In genomic region chr5:126508251-126508961, GRCh38 we compare ENCODE assay signal across 9 cellular contexts.
DNase-seq lines count a peak whose midpoint lies in the region; ATAC-seq and TF ChIP-seq lines count a peak whose summit lies in the region.
"Had no signal": no experiment of that assay in that cellular context is flagged by ENCODE, and none has a peak within 500 bp of the region (broad histone marks: within the 10 kb centered on the region; RNA-seq: fewer than 3 reads in every experiment).

No MANE protein-coding gene starts in this region.

- in situ Hi-C loops in brain microvascular endothelial cell (cut with HindIII; ENCODE audit: low pct_ligation_motif_present, low sequenced_read_pairs), result no loop called here

- peak overlapping the region; percentile 48 to 85 (median 69) for H3K4me2 ChIP-seq in BLaER1 treated with 17β-estradiol and CSF1 and Interleukin-3, amounts not matched to agents 10 nM and 100 nM
- H3K4me2 ChIP-seq in MM.1S (ENCODE audit: low read depth, low read length), result no peak overlapping the region

- peaks cover 0 to 8% (median 0%) of the 10 kb centered on the region in 3 donors for H3K36me3 Mint-ChIP-seq in naive thymus-derived CD8-positive, alpha-beta T cell

- peak overlapping the region; percentile 78 to 94 (median 86) for H3K4me3 Mint-ChIP-seq in naive thymus-derived CD8-positive, alpha-beta T cell

- no peaks in the 10 kb centered on the region for H4K20me1 ChIP-seq in BLaER1 treated with 17β-estradiol and CSF1 and Interleukin-3, amounts not matched to agents 10 nM and 100 nM
- no peaks in the 10 kb centered on the region for H4K20me1 ChIP-seq in MM.1S (ENCODE audit: insufficient read depth, low read length)

- H3K79me2 ChIP-seq in MM.1S (ENCODE audit: low read length), result no peaks in the 10 kb centered on the region

- peaks cover 29 to 65% (median 63%) of the 10 kb centered on the region in 4 donors for H3K4me1 Mint-ChIP-seq in naive thymus-derived CD8-positive, alpha-beta T cell

- no peaks in the 10 kb centered on the region for H3K27me3 Mint-ChIP-seq in naive thymus-derived CD8-positive, alpha-beta T cell

- no peaks in the 10 kb centered on the region for H3F3A ChIP-seq in MM.1S (ENCODE audit: insufficient read depth, low read length)

- H3K9me3 ChIP-seq in BLaER1 treated with 17β-estradiol and CSF1 and Interleukin-3, amounts not matched to agents 10 nM and 100 nM (replicated peaks in 1 of 11), result 0 out of 22 replicates have a peak, but pooled peaks cover 0 to 7% (median 0%) of the 10 kb centered on the region in 11 experiments
- H3K9me3 ChIP-seq in MM.1S (replicated peaks; ENCODE audit: insufficient read depth, low read length), result no peaks in the 10 kb centered on the region

- peak overlapping the region in 9 of 11 experiments; percentile 10 to 73 (median 52); a peak in 16 of 22 replicates for H3K27ac ChIP-seq in BLaER1 treated with 17β-estradiol and CSF1 and Interleukin-3, amounts not matched to agents 10 nM and 100 nM
- no peak overlapping the region for H3K27ac ChIP-seq in MM.1S (ENCODE audit: low read length)
- peak overlapping the region; percentile 58 for H3K27ac ChIP-seq in brain microvascular endothelial cell

- no peak for TF ChIP-seq CTCF in MM.1S (IDR thresholded peaks at IDR 0.05; ENCODE audit: low read length)
- TF ChIP-seq CTCF in brain microvascular endothelial cell (IDR thresholded peaks at IDR 0.05; ENCODE audit: low read depth, low read length, missing control alignments), result no peak
- no peak for TF ChIP-seq CTCF in GM10248 (IDR thresholded peaks at IDR 0.05; ENCODE audit: control extremely low read depth, extremely low read depth, low read depth, missing control alignments)

- POLR2A ChIA-PET in naive thymus-derived CD8-positive, alpha-beta T cell (lab: Charles Lee), result interaction anchor here (1.7 kb wide), 1 partner anchor 9 kb away, joined by 9 read pairs; no protein-coding TSS in a partner anchor
- POLR2A ChIA-PET in GM10248 (lab: Yijun Ruan, JAX), result no interaction called here

- H3K27ac Mint-ChIP-seq in naive thymus-derived CD8-positive, alpha-beta T cell, result peak overlapping the region; percentile 83 to 99 (median 95)

- peaks cover 0 to 7% (median 0%) of the 10 kb centered on the region in 9 donors for H3K9me3 Mint-ChIP-seq in naive thymus-derived CD8-positive, alpha-beta T cell

- CTCF ChIA-PET in GM10248 (lab: Yijun Ruan, JAX), result interaction anchor here (1.2 kb wide), 1 partner anchor 8 kb away, joined by 4 read pairs; no protein-coding TSS in a partner anchor

- H3K36me3 ChIP-seq in BLaER1 treated with 17β-estradiol and CSF1 and Interleukin-3, amounts not matched to agents 10 nM and 100 nM, result no peaks in the 10 kb centered on the region
- H3K36me3 ChIP-seq in MM.1S (replicated peaks; ENCODE audit: insufficient read depth, low read length), result no peaks in the 10 kb centered on the region
- H3K36me3 ChIP-seq in brain microvascular endothelial cell (replicated peaks), result no peaks in the 10 kb centered on the region

- ATAC-seq in naive thymus-derived CD8-positive, alpha-beta T cell, result peak in 1 of 2 donors; percentile 62
- no peak for ATAC-seq in GM18858 (IDR thresholded peaks at IDR 0.05; ENCODE audit: unreplicated experiment)

- H3K4me3 ChIP-seq in BLaER1 treated with 17β-estradiol and CSF1 and Interleukin-3, amounts not matched to agents 10 nM and 100 nM, result peak overlapping the region in 4 of 10 experiments; percentile 18 to 59 (median 39); a peak in 8 of 20 replicates
- H3K4me3 ChIP-seq in MM.1S (ENCODE audit: low read length) (no peak overlapping the region), brain microvascular endothelial cell (ENCODE audit: low read depth, low read length) (no peak overlapping the region)

- H2AFZ ChIP-seq in MM.1S (ENCODE audit: low read length), result 0 out of 2 replicates have a peak overlapping the region, but pooled peaks have one; percentile 2

- peaks cover 17 to 29% (median 22%) of the 10 kb centered on the region in 10 experiments for H3K4me1 ChIP-seq in BLaER1 treated with 17β-estradiol and CSF1 and Interleukin-3, amounts not matched to agents 10 nM and 100 nM
- H3K4me1 ChIP-seq in MM.1S (ENCODE audit: low read length), result peaks cover 7% of the 10 kb centered on the region; the same call in 1 of the 2 replicates

- H3K9me2 ChIP-seq in MM.1S (replicated peaks; ENCODE audit: insufficient read depth, low read length), result no peaks in the 10 kb centered on the region

- no peaks in the 10 kb centered on the region for H3K27me3 ChIP-seq in BLaER1 treated with 17β-estradiol and CSF1 and Interleukin-3, amounts not matched to agents 10 nM and 100 nM
- H3K27me3 ChIP-seq in MM.1S (replicated peaks; ENCODE audit: insufficient read depth, low read length) (no peaks in the 10 kb centered on the region), brain microvascular endothelial cell (replicated peaks) (no peaks in the 10 kb centered on the region)

- H3K9ac ChIP-seq in BLaER1 treated with 17β-estradiol and CSF1 and Interleukin-3, amounts not matched to agents 10 nM and 100 nM, result peak overlapping the region in 6 of 11 experiments; percentile 14 to 47 (median 34); a peak in 4 of 22 replicates
- H3K9ac ChIP-seq in MM.1S (ENCODE audit: low read length), result no peak overlapping the region

- no peak for DNase-seq in MM.1S
- no peak for DNase-seq in brain microvascular endothelial cell
- no peak for DNase-seq in naive thymus-derived CD8-positive, alpha-beta T cell
- no peak for DNase-seq in GM10248 (ENCODE audit: extremely low spot score)
- DNase-seq in stimulated activated CD4-positive, alpha-beta T cell treated with anti-CD3 and anti-CD28 coated beads, Interleukin-2, amount 100 ng/mL, for 24 hours, result no peak
- DNase-seq in NCI-H1092 (lab: John Stamatoyannopoulos, UW), result no peak
- DNase-seq: NCI-H1105 treated with DMSO at 0.1 percent for 48 hours had no signal
